In the genomic region with DNA sequence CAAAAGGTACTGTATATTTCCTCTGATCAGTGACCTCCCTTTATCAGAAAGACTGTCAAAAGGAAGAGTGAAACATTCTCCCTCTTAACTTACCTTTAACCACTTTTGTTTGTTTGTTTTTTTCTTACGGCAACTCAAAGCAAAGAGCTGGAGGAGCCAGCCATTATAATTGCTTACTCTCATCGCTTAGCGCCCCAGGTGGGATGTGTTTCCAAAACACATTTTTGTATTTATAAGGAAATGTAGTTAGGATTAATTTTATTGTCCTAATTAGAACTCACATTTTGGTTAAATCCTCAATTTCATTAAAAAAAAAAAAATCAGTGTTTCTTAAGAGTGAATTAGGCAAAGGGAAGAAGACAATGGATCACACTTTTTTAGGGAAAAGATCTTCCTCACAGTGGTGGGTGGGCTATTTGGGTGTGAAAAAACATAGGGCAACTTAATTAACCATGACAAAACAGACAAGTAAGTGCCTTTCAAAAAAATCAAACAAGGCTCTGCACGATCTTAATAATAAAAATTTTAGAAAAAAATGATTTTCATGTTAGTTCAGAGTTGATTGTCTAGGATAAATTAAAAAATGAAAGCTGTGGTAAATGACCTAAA, we compare ENCODE assay signal across 18 cellular contexts. TPM values are rescaled to one million over a fixed set of nuclear protein-coding genes. Genes with fewer than 3 reads are reported as not detected.
DNase-seq lines count a peak whose midpoint lies in the region; ATAC-seq and TF ChIP-seq lines count a peak whose summit lies in the region.
"Had no signal": no experiment of that assay in that cellular context is flagged by ENCODE, and none has a peak within 500 bp of the region (broad histone marks: within the 10 kb centered on the region; RNA-seq: fewer than 3 reads in every experiment).

No MANE protein-coding gene starts in this region.

- no peak overlapping the region for H3K18ac ChIP-seq in trophoblast cell (ENCODE audit: low read length)

- peaks cover 20% of the 10 kb centered on the region for H3K4me1 Mint-ChIP-seq in Calu3 (ENCODE audit: low read depth, unreplicated experiment)

- H3K4me2 ChIP-seq in trophoblast cell (ENCODE audit: low read length) = no peak overlapping the region

- no peaks in the 10 kb centered on the region for H3K9me3 Mint-ChIP-seq in Calu3 (ENCODE audit: low read depth, unreplicated experiment)
- H3K9me3 Mint-ChIP-seq: activated naive CD4-positive, alpha-beta T cell treated with anti-CD3 and anti-CD28 coated beads, Interleukin-2, amount 50 U/mL, for 72 hours; memory B cell had no signal

- no peak overlapping the region for H3K23ac ChIP-seq in trophoblast cell (ENCODE audit: low read length)

- H4K8ac ChIP-seq in trophoblast cell (ENCODE audit: low read depth, low read length) = no peak overlapping the region

- TF ChIP-seq POLR2A in esophagus squamous epithelium (IDR thresholded peaks at IDR 0.05) = no peak

- no peaks in the 10 kb centered on the region for H3K9me3 ChIP-seq in esophagus squamous epithelium
- no peaks in the 10 kb centered on the region for H3K9me3 ChIP-seq in trophoblast cell (ENCODE audit: insufficient read depth, low read depth, low read length)
- H3K9me3 ChIP-seq: SK-N-SH had no signal

- H3K27me3 ChIP-seq in esophagus squamous epithelium (no peaks in the 10 kb centered on the region), trophoblast cell (ENCODE audit: insufficient read depth, low read length) (no peaks in the 10 kb centered on the region), foreskin keratinocyte (no peaks in the 10 kb centered on the region)

- no peak overlapping the region for H3K9ac ChIP-seq in trophoblast cell (ENCODE audit: low read length)
- H3K9ac ChIP-seq: SK-N-SH had no signal

- no peak for TF ChIP-seq CTCF in Calu3 (IDR thresholded peaks at IDR 0.05; ENCODE audit: unreplicated experiment)
- TF ChIP-seq CTCF in esophagus squamous epithelium (IDR thresholded peaks at IDR 0.05) = no peak
- TF ChIP-seq CTCF in foreskin keratinocyte (conservative IDR thresholded peaks at IDR 0.05) = no peak

- peak overlapping the region; percentile 75 for H3K27ac Mint-ChIP-seq in Calu3 (ENCODE audit: unreplicated experiment)
- H3K27ac Mint-ChIP-seq: activated CD4-positive, alpha-beta T cell treated with anti-CD3 and anti-CD28 coated beads, Interleukin-2, amount 10 ng/mL, durations not matched to agents 24 days and 14 days; activated naive CD4-positive, alpha-beta T cell treated with anti-CD3 and anti-CD28 coated beads, Interleukin-2, amount 50 U/mL, for 72 hours; memory B cell had no signal

- peaks cover 17% of the 10 kb centered on the region for H3K79me1 ChIP-seq in trophoblast cell (ENCODE audit: low read length)

- no peaks in the 10 kb centered on the region for H3K27me3 Mint-ChIP-seq in Calu3 (ENCODE audit: unreplicated experiment)

- no peak overlapping the region for H2AK5ac ChIP-seq in trophoblast cell (ENCODE audit: low read length)

- no peaks in the 10 kb centered on the region for H3K36me3 ChIP-seq in esophagus squamous epithelium
- no peaks in the 10 kb centered on the region for H3K36me3 ChIP-seq in trophoblast cell (ENCODE audit: control insufficient read depth in 1 of 2, insufficient read depth in 2 of 2, low read length in 2 of 2)

- ATAC-seq in foreskin keratinocyte (no peak), GM21390 (IDR thresholded peaks at IDR 0.05; ENCODE audit: unreplicated experiment) (no peak)
- ATAC-seq: activated naive CD4-positive, alpha-beta T cell treated with anti-CD3 and anti-CD28 coated beads, Interleukin-2, amount 50 U/mL, for 72 hours had no signal

- peaks cover 22% of the 10 kb centered on the region for H3K36me3 Mint-ChIP-seq in Calu3 (ENCODE audit: insufficient read depth, unreplicated experiment)

- H3K4me3 ChIP-seq in esophagus squamous epithelium = no peak overlapping the region
- no peak overlapping the region for H3K4me3 ChIP-seq in trophoblast cell (ENCODE audit: low read depth, low read length)

- CTCF ChIA-PET in Calu3 (lab: Charles Lee) = interaction anchor here (0.7 to 1.3 kb wide), 2 partner anchors 13 to 28 kb away, joined by 3 to 4 read pairs; no protein-coding TSS in a partner anchor

- H2AFZ ChIP-seq in trophoblast cell (ENCODE audit: insufficient read depth, low read length, poor library complexity) = no peak overlapping the region

- H3K14ac ChIP-seq in trophoblast cell (ENCODE audit: low read length) = no peak overlapping the region

- H3K4ac ChIP-seq in trophoblast cell (ENCODE audit: low read depth, low read length) = no peak overlapping the region

- H4K12ac ChIP-seq in trophoblast cell (ENCODE audit: low read depth, low read length) = no peak overlapping the region

- H2BK5ac ChIP-seq in trophoblast cell (ENCODE audit: low read depth, low read length, poor library complexity) = no peak overlapping the region

- peaks cover 6% of the 10 kb centered on the region for H3K79me2 ChIP-seq in trophoblast cell (ENCODE audit: control insufficient read depth, insufficient read depth, low read length, poor library complexity)

- H3K27ac ChIP-seq in esophagus squamous epithelium (peak overlapping the region in 3 of 4 donors; percentile 6 to 94 (median 94)), trophoblast cell (ENCODE audit: low read depth, low read length) (peak overlapping the region; percentile 58), foreskin keratinocyte (no peak overlapping the region)
- H3K27ac ChIP-seq: HL-60 had no signal

- no peak overlapping the region for H2BK120ac ChIP-seq in trophoblast cell (ENCODE audit: insufficient read depth, low read length, poor library complexity)

- H2BK12ac ChIP-seq in trophoblast cell (ENCODE audit: low read length) = no peak overlapping the region

- WGBS in esophagus squamous epithelium, 2 donors = 82 to 85% methylated on average over 4 of the region's 4 CpGs
- no CpG with 5 or more reads among the region's 4 CpGs for WGBS in trophoblast cell (ENCODE audit: extremely low coverage, insufficient coverage, insufficient read length)

- DNase-seq in Calu3 = no peak
- DNase-seq in NCI-H69 (lab: John Stamatoyannopoulos, UW) = peak; percentile 21
- no peak for DNase-seq in esophagus squamous epithelium (lab: John Stamatoyannopoulos, UW)
- DNase-seq in trophoblast cell = no peak
- DNase-seq in pons (ENCODE audit: low spot score) = no peak
- no peak for DNase-seq in stimulated activated CD4-positive, alpha-beta T cell treated with anti-CD3 and anti-CD28 coated beads, Interleukin-4, amount 100 ng/mL, for 1 hour
- DNase-seq in foreskin keratinocyte = no peak
- DNase-seq: activated CD4-positive, alpha-beta T cell treated with anti-CD3 and anti-CD28 coated beads, Interleukin-2, amount 10 ng/mL, durations not matched to agents 24 days and 14 days; effector memory CD4-positive, alpha-beta T cell; NCI-H1436; NCI-H446; occipital lobe; SK-N-SH; stimulated activated naive CD4-positive, alpha-beta T cell had no signal

- no TSS peak for BruUV-seq in Calu3 (replicated peaks; lab: Mats Ljungman, UMichigan)

- H3K4me3 Mint-ChIP-seq in Calu3 (ENCODE audit: low read depth, unreplicated experiment) = no peak overlapping the region
- H3K4me3 Mint-ChIP-seq: activated CD4-positive, alpha-beta T cell treated with anti-CD3 and anti-CD28 coated beads, Interleukin-2, amount 10 ng/mL, durations not matched to agents 24 days and 14 days; memory B cell had no signal

- intact Hi-C loops in Calu3 (cut with micrococcal nuclease; ENCODE audit: unreplicated experiment) (loop anchor here (5.0 kb wide), 2 partner anchors 71 to 99 kb away; no protein-coding TSS in a partner anchor), esophagus squamous epithelium (cut with DNase I) (no loop called here)

- H4K91ac ChIP-seq in trophoblast cell (ENCODE audit: low read depth, low read length) = no peak overlapping the region

- peaks cover 29 to 78% (median 42%) of the 10 kb centered on the region in 3 donors for H3K4me1 ChIP-seq in esophagus squamous epithelium
- H3K4me1 ChIP-seq in trophoblast cell (ENCODE audit: control insufficient read depth in 1 of 2, insufficient read depth in 2 of 2, low read length in 2 of 2) = peaks cover 9 to 13% of the 10 kb centered on the region in 2 experiments
- peaks cover 57% of the 10 kb centered on the region for H3K4me1 ChIP-seq in foreskin keratinocyte

RNA-seq across cellular contexts. Expression of a gene that starts 1.2 kb away (rescaled TPM):
- 19.5 and 20.7 TPM in 2 replicates for total RNA-seq in Calu3 (2022)
- 10 to 100 TPM; 25.1 to 76.9 (median 45.1) TPM for total RNA-seq in esophagus squamous epithelium
- polyA plus RNA-seq in trophoblast cell (2013) = 49.4 and 55.3 TPM in 2 replicates
- total RNA-seq in foreskin keratinocyte = 40.4 and 45.2 TPM in 2 replicates
- polyA plus RNA-seq in foreskin keratinocyte = 2.8 and 3.3 TPM in 2 replicates
